Comparison of ENCODE assay signal across 14 cellular contexts in genomic region chr4:23036503-23036902, GRCh38.
DNase-seq lines count a peak whose midpoint lies in the region; ATAC-seq and TF ChIP-seq lines count a peak whose summit lies in the region.
"Had no signal": no experiment of that assay in that cellular context is flagged by ENCODE, and none has a peak within 500 bp of the region (broad histone marks: within the 10 kb centered on the region; RNA-seq: fewer than 3 reads in every experiment).

No MANE protein-coding gene starts in this region.

- H2AFZ ChIP-seq in PC-9 (no peak overlapping the region), trophoblast cell (ENCODE audit: insufficient read depth, low read length, poor library complexity) (no peak overlapping the region)
- H2AFZ ChIP-seq: GM23338 had no signal

- TF ChIP-seq CTCF in PC-9 (conservative IDR thresholded peaks at IDR 0.05) = no peak
- no peak for TF ChIP-seq CTCF in fibroblast of villous mesenchyme (IDR thresholded peaks at IDR 0.05; ENCODE audit: insufficient read depth, low read depth, low read length)
- TF ChIP-seq CTCF in activated CD8-positive, alpha-beta T cell treated with anti-CD3 and anti-CD28 coated beads for 36 hours (IDR thresholded peaks at IDR 0.05) = no peak

- no peak overlapping the region for H3K9ac ChIP-seq in trophoblast cell (ENCODE audit: low read length)
- H3K9ac ChIP-seq: BLaER1 treated with 17β-estradiol and CSF1 and Interleukin-3, amounts not matched to agents 10 nM and 100 nM had no signal

- H3K27ac ChIP-seq in PC-9 (peak overlapping the region; percentile 20; the same call in 1 of the 2 replicates), trophoblast cell (ENCODE audit: low read depth, low read length) (peak overlapping the region; percentile 53)
- H3K27ac ChIP-seq: BLaER1 treated with 17β-estradiol and CSF1 and Interleukin-3, amounts not matched to agents 10 nM and 100 nM had no signal

- H3K4me1 Mint-ChIP-seq in activated CD8-positive, alpha-beta T cell treated with anti-CD3 and anti-CD28 coated beads for 36 hours (ENCODE audit: low read depth) = no peaks in the 10 kb centered on the region
- H3K4me1 Mint-ChIP-seq: CD4-positive, CD25-positive, alpha-beta regulatory T cell had no signal

- H3K4me3 Mint-ChIP-seq in activated CD8-positive, alpha-beta T cell treated with anti-CD3 and anti-CD28 coated beads for 36 hours = no peak overlapping the region
- H3K4me3 Mint-ChIP-seq: CD4-positive, CD25-positive, alpha-beta regulatory T cell; GM23338 had no signal

- H2BK5ac ChIP-seq in trophoblast cell (ENCODE audit: low read depth, low read length, poor library complexity) = peak overlapping the region; percentile 37

- H2BK12ac ChIP-seq in trophoblast cell (ENCODE audit: low read length) = no peak overlapping the region

- no peaks in the 10 kb centered on the region for H3K79me2 ChIP-seq in PC-9 (ENCODE audit: low read depth)
- no peaks in the 10 kb centered on the region for H3K79me2 ChIP-seq in trophoblast cell (ENCODE audit: control insufficient read depth, insufficient read depth, low read length, poor library complexity)

- H3K9me3 Mint-ChIP-seq in activated CD8-positive, alpha-beta T cell treated with anti-CD3 and anti-CD28 coated beads for 36 hours = no peaks in the 10 kb centered on the region

- no peaks in the 10 kb centered on the region for H4K20me1 ChIP-seq in PC-9 (ENCODE audit: insufficient read depth)
- H4K20me1 ChIP-seq: BLaER1 treated with 17β-estradiol and CSF1 and Interleukin-3, amounts not matched to agents 10 nM and 100 nM had no signal

- H3K27me3 Mint-ChIP-seq in activated CD8-positive, alpha-beta T cell treated with anti-CD3 and anti-CD28 coated beads for 36 hours = no peaks in the 10 kb centered on the region
- H3K27me3 Mint-ChIP-seq: CD4-positive, CD25-positive, alpha-beta regulatory T cell had no signal

- H3K4ac ChIP-seq in trophoblast cell (ENCODE audit: low read depth, low read length) = no peak overlapping the region

- H3K9me2 ChIP-seq in PC-9 (ENCODE audit: insufficient read depth) = no peaks in the 10 kb centered on the region

- H3K14ac ChIP-seq in trophoblast cell (ENCODE audit: low read length) = no peak overlapping the region

- peak; percentile 30 for DNase-seq in EH (ENCODE audit: low read depth)
- no peak for DNase-seq in PC-9
- DNase-seq in fibroblast of villous mesenchyme (ENCODE audit: low read depth) = peak; percentile 17
- DNase-seq in trophoblast cell = peak; percentile 9 to 91
- DNase-seq in hypothalamus (lab: John Stamatoyannopoulos, UW) = no peak
- DNase-seq in NCI-H2196 (lab: John Stamatoyannopoulos, UW; ENCODE audit: unreplicated experiment) = no peak
- no peak for DNase-seq in activated CD8-positive, alpha-beta T cell treated with anti-CD3 and anti-CD28 coated beads for 36 hours
- DNase-seq: 8988T; CD4-positive, CD25-positive, alpha-beta regulatory T cell; DMS53; H7 had no signal

- H3K27ac Mint-ChIP-seq in activated CD8-positive, alpha-beta T cell treated with anti-CD3 and anti-CD28 coated beads for 36 hours = no peak overlapping the region
- H3K27ac Mint-ChIP-seq: CD4-positive, CD25-positive, alpha-beta regulatory T cell; GM23338 had no signal

- H3K36me3 ChIP-seq in PC-9 (ENCODE audit: low read depth) (no peaks in the 10 kb centered on the region), trophoblast cell (ENCODE audit: control insufficient read depth in 1 of 2, insufficient read depth in 2 of 2, low read length in 2 of 2) (no peaks in the 10 kb centered on the region)
- H3K36me3 ChIP-seq: BLaER1 treated with 17β-estradiol and CSF1 and Interleukin-3, amounts not matched to agents 10 nM and 100 nM had no signal

- CTCF ChIA-PET in PC-9 (lab: Charles Lee) = no interaction called here
- CTCF ChIA-PET in activated CD8-positive, alpha-beta T cell treated with anti-CD3 and anti-CD28 coated beads for 36 hours (lab: Charles Lee) = no interaction called here

- H3K9me3 ChIP-seq in PC-9 (ENCODE audit: insufficient read depth, low read depth) (no peaks in the 10 kb centered on the region), trophoblast cell (ENCODE audit: insufficient read depth, low read depth, low read length) (peaks cover 1% of the 10 kb centered on the region)
- H3K9me3 ChIP-seq: BLaER1 treated with 17β-estradiol and CSF1 and Interleukin-3, amounts not matched to agents 10 nM and 100 nM had no signal

- H3K36me3 Mint-ChIP-seq in activated CD8-positive, alpha-beta T cell treated with anti-CD3 and anti-CD28 coated beads for 36 hours (ENCODE audit: low read depth) = no peaks in the 10 kb centered on the region
- H3K36me3 Mint-ChIP-seq: CD4-positive, CD25-positive, alpha-beta regulatory T cell had no signal

- no peak overlapping the region for H3K18ac ChIP-seq in trophoblast cell (ENCODE audit: low read length)

- ATAC-seq in HG03520 (IDR thresholded peaks at IDR 0.05; ENCODE audit: unreplicated experiment) = no peak
- no peak for ATAC-seq in activated CD8-positive, alpha-beta T cell treated with anti-CD3 and anti-CD28 coated beads for 36 hours
- ATAC-seq: GM23338 had no signal

- H4K12ac ChIP-seq in trophoblast cell (ENCODE audit: low read depth, low read length) = no peak overlapping the region

- H3K4me2 ChIP-seq in PC-9 = 0 out of 2 replicates have a peak overlapping the region, but pooled peaks have one; percentile 8
- H3K4me2 ChIP-seq in trophoblast cell (ENCODE audit: low read length) = no peak overlapping the region
- H3K4me2 ChIP-seq: BLaER1 treated with 17β-estradiol and CSF1 and Interleukin-3, amounts not matched to agents 10 nM and 100 nM; GM23338 had no signal

- intact Hi-C loops in PC-9 (cut with micrococcal nuclease; ENCODE audit: unreplicated experiment) = no loop called here
- intact Hi-C loops in activated CD8-positive, alpha-beta T cell treated with anti-CD3 and anti-CD28 coated beads for 36 hours (cut with micrococcal nuclease) = no loop called here

- H2AK5ac ChIP-seq in trophoblast cell (ENCODE audit: low read length) = no peak overlapping the region

- POLR2A ChIA-PET in PC-9 (lab: Charles Lee; ENCODE audit: unreplicated experiment) = no interaction called here
- POLR2A ChIA-PET in activated CD8-positive, alpha-beta T cell treated with anti-CD3 and anti-CD28 coated beads for 36 hours (lab: Charles Lee) = no interaction called here

- H3K23ac ChIP-seq in trophoblast cell (ENCODE audit: low read length) = no peak overlapping the region

- no CpG with 5 or more reads among the region's 3 CpGs for WGBS in trophoblast cell (ENCODE audit: extremely low coverage, insufficient coverage, insufficient read length)

- no TSS peak for BruUV-seq in PC-9 (replicated peaks; lab: Mats Ljungman, UMichigan)

- H3K4me1 ChIP-seq in PC-9 (replicated peaks; ENCODE audit: insufficient read depth) (no peaks in the 10 kb centered on the region), trophoblast cell (ENCODE audit: control insufficient read depth in 1 of 2, insufficient read depth in 2 of 2, low read length in 2 of 2) (peaks cover 6 to 9% of the 10 kb centered on the region in 2 experiments)
- H3K4me1 ChIP-seq: BLaER1 treated with 17β-estradiol and CSF1 and Interleukin-3, amounts not matched to agents 10 nM and 100 nM had no signal

- no peak overlapping the region for H4K8ac ChIP-seq in trophoblast cell (ENCODE audit: low read depth, low read length)

- H3K27me3 ChIP-seq in PC-9 (ENCODE audit: insufficient read depth, low read depth) (no peaks in the 10 kb centered on the region), trophoblast cell (ENCODE audit: insufficient read depth, low read length) (no peaks in the 10 kb centered on the region)
- H3K27me3 ChIP-seq: BLaER1 treated with 17β-estradiol and CSF1 and Interleukin-3, amounts not matched to agents 10 nM and 100 nM had no signal

- H4K91ac ChIP-seq in trophoblast cell (ENCODE audit: low read depth, low read length) = peak overlapping the region; percentile 63

- no peak overlapping the region for H2BK120ac ChIP-seq in trophoblast cell (ENCODE audit: insufficient read depth, low read length, poor library complexity)

- H3K79me1 ChIP-seq in trophoblast cell (ENCODE audit: low read length) = peaks cover 4% of the 10 kb centered on the region

- no peaks in the 10 kb centered on the region for H3F3A ChIP-seq in PC-9 (ENCODE audit: insufficient read depth, low read depth)

- H3K4me3 ChIP-seq in PC-9 (no peak overlapping the region), fibroblast of villous mesenchyme (ENCODE audit: low read depth, low read length) (no peak overlapping the region), trophoblast cell (ENCODE audit: low read depth, low read length) (no peak overlapping the region)
- H3K4me3 ChIP-seq: BLaER1 treated with 17β-estradiol and CSF1 and Interleukin-3, amounts not matched to agents 10 nM and 100 nM; GM23338 had no signal

Comparison
In these comparisons a context has a peak if more than half of its experiments do, and no peak if none do; other contexts are left out.
1. DNase-seq: peak in EH (single experiment), fibroblast of villous mesenchyme (single experiment) and trophoblast cell (2 of 2); none in PC-9 (0 of 2), hypothalamus (0 of 51), NCI-H2196 (single experiment) and activated CD8-positive, alpha-beta T cell treated with anti-CD3 and anti-CD28 coated beads for 36 hours (single experiment).